Comparison of ENCODE assay signal across 8 cellular contexts in the genomic region with DNA sequence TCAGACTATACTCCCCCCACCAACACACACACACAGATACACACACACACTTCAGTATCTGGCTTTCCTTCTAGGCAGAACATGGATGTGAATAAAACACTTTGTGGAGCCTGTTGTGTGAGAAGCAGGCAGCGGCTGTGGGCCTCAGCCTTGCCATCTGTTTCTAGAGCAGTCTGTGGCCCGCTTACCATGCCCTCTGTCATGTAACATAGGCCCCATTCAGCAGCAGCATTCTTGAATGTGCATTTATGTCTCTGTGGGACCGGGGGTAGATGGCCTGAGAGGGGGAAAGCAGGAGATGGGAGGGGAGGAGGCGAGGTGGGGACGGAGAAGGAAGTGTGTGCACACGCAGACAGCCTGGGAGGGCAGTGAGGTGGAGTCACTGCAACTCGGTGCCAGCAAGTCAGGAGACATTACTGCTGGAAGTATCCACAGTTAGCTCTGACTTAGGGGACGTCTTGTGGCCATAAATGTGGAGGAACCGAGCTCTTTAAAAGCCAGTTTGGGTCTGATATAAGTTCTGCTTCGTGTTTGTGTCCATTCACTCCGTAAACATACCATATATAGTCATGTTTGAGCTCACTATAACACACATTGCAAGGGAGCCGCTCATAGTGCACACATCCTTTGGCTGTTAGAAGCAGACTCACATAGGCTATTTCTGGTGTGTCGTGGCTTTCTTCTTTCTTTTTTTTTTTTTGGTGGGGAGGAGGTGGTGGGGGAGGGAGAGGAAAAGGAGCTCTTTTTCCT. TPM values are rescaled to one million over a fixed set of nuclear protein-coding genes. Genes with fewer than 3 reads are reported as not detected.
DNase-seq lines count a peak whose midpoint lies in the region; ATAC-seq and TF ChIP-seq lines count a peak whose summit lies in the region.

No MANE protein-coding gene starts in this region.

- TF ChIP-seq CTCF in CD8-positive, alpha-beta T cell (IDR thresholded peaks at IDR 0.05), result no peak

- H3K27ac Mint-ChIP-seq in CD8-positive, alpha-beta T cell, result peak overlapping the region; percentile 88

- intact Hi-C loops in CD8-positive, alpha-beta T cell (cut with DNase I, micrococcal nuclease), result loop anchor here in 1 of 2 experiments (2.0 to 10.0 kb wide), 2 partner anchors 17 to 249 kb away; no protein-coding TSS in a partner anchor
- intact Hi-C loops in Right ventricle myocardium superior (cut with DNase I), result no loop called here

- no peaks in the 10 kb centered on the region for H3K36me3 ChIP-seq in CD8-positive, alpha-beta T cell (ENCODE audit: insufficient read depth, low read length)
- H3K36me3 ChIP-seq in KOPT-K1 (ENCODE audit: insufficient read depth, low read length), result no peaks in the 10 kb centered on the region

- peaks cover 37% of the 10 kb centered on the region for H3K4me1 ChIP-seq in CD8-positive, alpha-beta T cell (ENCODE audit: insufficient read depth, low read length)

- no peaks in the 10 kb centered on the region for H3K9me3 Mint-ChIP-seq in CD8-positive, alpha-beta T cell

- CTCF ChIA-PET in CD8-positive, alpha-beta T cell (lab: Charles Lee), result interaction anchor here (0.7 to 1.8 kb wide), 7 partner anchors 9 to 130 kb away, joined by 3 to 6 read pairs (median 4); no protein-coding TSS in a partner anchor

- DNase-seq in CD8-positive, alpha-beta T cell, result peak in 1 of 7 experiments; percentile 26
- DNase-seq in activated T-cell treated with anti-CD3 and anti-CD28 coated beads, Interleukin-2, amount 50 U/mL, for 48 hours, result peak; percentile 52 to 54
- DNase-seq in Right ventricle myocardium superior, result peak; percentile 66
- peak; percentile 8 for DNase-seq in pulmonary artery endothelial cell (ENCODE audit: low read depth, low spot score)
- DNase-seq in stimulated activated CD4-positive, alpha-beta T cell treated with anti-CD3 and anti-CD28 coated beads, Interleukin-2, amount 100 ng/mL, for 24 hours, result no peak
- no peak for DNase-seq in activated CD4-positive, CD25-positive, alpha-beta regulatory T cell (lab: John Stamatoyannopoulos, UW)

- no peak overlapping the region for H3K4me3 ChIP-seq in CD8-positive, alpha-beta T cell (ENCODE audit: low read depth, low read length)

- no peaks in the 10 kb centered on the region for H3K9me3 ChIP-seq in CD8-positive, alpha-beta T cell (ENCODE audit: low read length)
- H3K9me3 ChIP-seq in KOPT-K1 (ENCODE audit: insufficient read depth, low read length, poor library complexity, severe bottlenecking), result no peaks in the 10 kb centered on the region

- POLR2A ChIA-PET in CD8-positive, alpha-beta T cell (lab: Charles Lee), result interaction anchor here (0.9 to 1.8 kb wide), 2 partner anchors 37 to 59 kb away, joined by 3 to 5 read pairs; no protein-coding TSS in a partner anchor

- H3K27me3 Mint-ChIP-seq in CD8-positive, alpha-beta T cell (ENCODE audit: low read depth), result no peaks in the 10 kb centered on the region

- H3K27me3 ChIP-seq in CD8-positive, alpha-beta T cell (ENCODE audit: insufficient read depth, low read length), result no peaks in the 10 kb centered on the region

- peaks cover 72% of the 10 kb centered on the region for H3K4me1 Mint-ChIP-seq in CD8-positive, alpha-beta T cell (ENCODE audit: low read depth)

- H3K27ac ChIP-seq in CD8-positive, alpha-beta T cell (ENCODE audit: low read depth, low read length), result no peak overlapping the region
- peak overlapping the region; percentile 61 for H3K27ac ChIP-seq in KOPT-K1 (ENCODE audit: low read depth, low read length, poor library complexity, severe bottlenecking)

- no peaks in the 10 kb centered on the region for H3K36me3 Mint-ChIP-seq in CD8-positive, alpha-beta T cell

- peak overlapping the region; percentile 70 for H3K4me3 Mint-ChIP-seq in CD8-positive, alpha-beta T cell

- peak; percentile 68 for ATAC-seq in CD8-positive, alpha-beta T cell
- ATAC-seq in GM21423 (IDR thresholded peaks at IDR 0.05; ENCODE audit: unreplicated experiment), result peak; percentile 58
- peak; percentile 56 for ATAC-seq in Right ventricle myocardium superior (ENCODE audit: poor library complexity)

RNA-seq across cellular contexts. Expression of a gene that starts 38.5 kb away (rescaled TPM):
- total RNA-seq in CD8-positive, alpha-beta T cell, result 10 to 100 TPM; 47.1 to 52.4 TPM
- total RNA-seq in Right ventricle myocardium superior (34.2 TPM), pulmonary artery endothelial cell (13.5 and 14.2 TPM in 2 replicates)

Comparison
In these comparisons a context has a peak if more than half of its experiments do, and no peak if none do; other contexts are left out.
1. DNase-seq: peak in activated T-cell treated with anti-CD3 and anti-CD28 coated beads, Interleukin-2, amount 50 U/mL, for 48 hours (2 of 2), Right ventricle myocardium superior (single experiment) and pulmonary artery endothelial cell (single experiment); none in stimulated activated CD4-positive, alpha-beta T cell treated with anti-CD3 and anti-CD28 coated beads, Interleukin-2, amount 100 ng/mL, for 24 hours (0 of 2) and activated CD4-positive, CD25-positive, alpha-beta regulatory T cell (0 of 4).
2. Peak in every context shown above with its lines, with median percentiles within 50 percentile points of each other: ATAC-seq.